1 cellular context compared by ENCODE assay signal in the genomic region with DNA sequence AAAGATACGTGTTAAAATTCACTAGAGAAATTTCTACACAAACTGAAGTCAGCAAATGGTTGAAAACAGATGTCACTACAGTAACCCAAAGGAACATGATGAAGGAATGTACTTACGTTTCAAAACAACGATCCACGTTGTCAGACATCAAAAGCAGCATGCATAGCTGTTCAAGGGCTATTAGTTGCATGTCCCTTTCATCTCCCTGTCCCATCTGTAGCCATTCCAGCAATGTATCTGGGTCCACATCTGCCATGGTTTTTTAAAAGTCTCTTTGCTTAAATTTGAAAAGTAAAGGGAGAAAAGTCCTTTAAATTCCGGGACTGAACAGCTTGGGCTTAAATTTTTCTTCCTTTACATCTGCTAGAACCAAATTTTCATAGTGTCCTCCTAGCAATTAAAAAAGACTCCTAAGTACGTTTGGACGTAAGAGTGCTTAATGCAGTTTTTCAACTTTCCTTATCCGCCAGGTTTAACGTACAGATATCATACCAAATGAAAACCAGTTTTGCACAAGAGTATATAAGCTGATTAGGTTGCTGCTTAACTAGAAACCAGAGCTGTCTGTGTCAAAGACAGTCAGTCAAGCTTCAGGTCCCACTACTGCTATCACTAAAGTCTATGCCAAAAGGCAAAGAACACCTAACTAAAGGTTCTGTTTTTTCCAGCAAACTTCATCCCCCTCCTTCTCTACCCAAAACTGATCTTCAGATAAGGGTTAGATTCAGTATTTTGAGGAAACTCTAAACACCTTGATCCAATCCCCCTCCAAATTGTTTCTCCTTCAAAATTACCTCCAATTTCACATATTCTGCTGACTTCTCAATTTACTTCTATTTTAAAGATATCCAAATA.
A peak's percentile ranks its signal among the peaks of the same experiment; 100 is the strongest.
TF ChIP-seq lines count a peak whose summit lies in the region.

No MANE protein-coding gene starts in this region.

TF ChIP-seq in HepG2, 621 proteins besides CTCF, POLR2A, EP300 and RAD21 (continued from another document and continues in another):
- peak; percentile 60; the same call in 1 of the 2 replicates for TF ChIP-seq ZNF441 (CRISPR knock-in tag; IDR thresholded peaks at IDR 0.05; ENCODE audit: borderline replicate concordance)
- no peak for TF ChIP-seq FOXP1 (IDR thresholded peaks at IDR 0.05)
- peak; percentile 79 for TF ChIP-seq FOXP1 (CRISPR knock-in tag; IDR thresholded peaks at IDR 0.05)
- peak; percentile 72 for TF ChIP-seq HNF4A (CRISPR knock-in tag; IDR thresholded peaks at IDR 0.05)
- no peak for TF ChIP-seq MLLT10 (CRISPR knock-in tag; IDR thresholded peaks at IDR 0.05)
- TF ChIP-seq CREM (IDR thresholded peaks at IDR 0.05) = peak; percentile 80
- TF ChIP-seq CREM (CRISPR knock-in tag; IDR thresholded peaks at IDR 0.05) = no peak
- peak; percentile 45 for TF ChIP-seq RCOR2 (CRISPR knock-in tag; IDR thresholded peaks at IDR 0.05)
- TF ChIP-seq, protein P1, sequence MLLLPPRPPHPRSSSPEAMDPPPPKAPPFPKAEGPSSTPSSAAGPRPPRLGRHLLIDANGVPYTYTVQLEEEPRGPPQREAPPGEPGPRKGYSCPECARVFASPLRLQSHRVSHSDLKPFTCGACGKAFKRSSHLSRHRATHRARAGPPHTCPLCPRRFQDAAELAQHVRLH (CRISPR knock-in tag; IDR thresholded peaks at IDR 0.05; ENCODE audit: borderline replicate concordance, low read depth) = peak; percentile 86; the same call in 1 of the 2 replicates
- 0 out of 2 replicates have a peak, but pooled peaks have one; percentile 24 for TF ChIP-seq ZNF556 (CRISPR knock-in tag; IDR thresholded peaks at IDR 0.05; ENCODE audit: borderline replicate concordance)
- TF ChIP-seq, protein P2, sequence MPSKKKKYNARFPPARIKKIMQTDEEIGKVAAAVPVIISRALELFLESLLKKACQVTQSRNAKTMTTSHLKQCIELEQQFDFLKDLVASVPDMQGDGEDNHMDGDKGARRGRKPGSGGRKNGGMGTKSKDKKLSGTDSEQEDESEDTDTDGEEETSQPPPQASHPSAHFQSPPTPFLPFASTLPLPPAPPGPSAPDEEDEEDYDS (CRISPR knock-in tag; IDR thresholded peaks at IDR 0.05) = peak; percentile 94
- peak; percentile 92; the same call in 1 of the 2 replicates for TF ChIP-seq ZNF792 (CRISPR knock-in tag; IDR thresholded peaks at IDR 0.05)
- peak; percentile 83; the same call in 1 of the 2 replicates for TF ChIP-seq ISL2 (CRISPR knock-in tag; IDR thresholded peaks at IDR 0.05)
- TF ChIP-seq HDAC2 (CRISPR knock-in tag; IDR thresholded peaks at IDR 0.05) = peak; percentile 99
- peak; percentile 73; the same call in 1 of the 2 replicates for TF ChIP-seq ARID2 (CRISPR knock-in tag; IDR thresholded peaks at IDR 0.05; ENCODE audit: borderline replicate concordance)
- TF ChIP-seq, protein P3, sequence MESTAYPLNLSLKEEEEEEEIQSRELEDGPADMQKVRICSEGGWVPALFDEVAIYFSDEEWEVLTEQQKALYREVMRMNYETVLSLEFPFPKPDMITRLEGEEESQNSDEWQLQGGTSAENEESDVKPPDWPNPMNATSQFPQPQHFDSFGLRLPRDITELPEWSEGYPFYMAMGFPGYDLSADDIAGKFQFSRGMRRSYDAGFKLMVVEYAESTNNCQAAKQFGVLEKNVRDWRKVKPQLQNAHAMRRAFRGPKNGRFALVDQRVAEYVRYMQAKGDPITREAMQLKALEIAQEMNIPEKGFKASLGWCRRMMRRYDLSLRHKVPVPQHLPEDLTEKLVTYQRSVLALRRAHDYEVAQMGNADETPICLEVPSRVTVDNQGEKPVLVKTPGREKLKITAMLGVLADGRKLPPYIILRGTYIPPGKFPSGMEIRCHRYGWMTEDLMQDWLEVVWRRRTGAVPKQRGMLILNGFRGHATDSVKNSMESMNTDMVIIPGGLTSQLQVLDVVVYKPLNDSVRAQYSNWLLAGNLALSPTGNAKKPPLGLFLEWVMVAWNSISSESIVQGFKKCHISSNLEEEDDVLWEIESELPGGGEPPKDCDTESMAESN (CRISPR knock-in tag; conservative IDR thresholded peaks at IDR 0.05) = peak; percentile 65; the same call in 1 of the 2 replicates
- TF ChIP-seq, protein P4, sequence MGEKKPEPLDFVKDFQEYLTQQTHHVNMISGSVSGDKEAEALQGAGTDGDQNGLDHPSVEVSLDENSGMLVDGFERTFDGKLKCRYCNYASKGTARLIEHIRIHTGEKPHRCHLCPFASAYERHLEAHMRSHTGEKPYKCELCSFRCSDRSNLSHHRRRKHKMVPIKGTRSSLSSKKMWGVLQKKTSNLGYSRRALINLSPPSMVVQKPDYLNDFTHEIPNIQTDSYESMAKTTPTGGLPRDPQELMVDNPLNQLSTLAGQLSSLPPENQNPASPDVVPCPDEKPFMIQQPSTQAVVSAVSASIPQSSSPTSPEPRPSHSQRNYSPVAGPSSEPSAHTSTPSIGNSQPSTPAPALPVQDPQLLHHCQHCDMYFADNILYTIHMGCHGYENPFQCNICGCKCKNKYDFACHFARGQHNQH (CRISPR knock-in tag; IDR thresholded peaks at IDR 0.05) = peak; percentile 91
- peak; percentile 71 for TF ChIP-seq TFDP2 (CRISPR knock-in tag; IDR thresholded peaks at IDR 0.05)
- TF ChIP-seq ZNF232 (CRISPR knock-in tag; IDR thresholded peaks at IDR 0.05; ENCODE audit: borderline replicate concordance) = no peak; the same call in 1 of the 2 replicates
- peak; percentile 69; the same call in 1 of the 2 replicates for TF ChIP-seq MEIS2 (CRISPR knock-in tag; IDR thresholded peaks at IDR 0.05)
- no peak for TF ChIP-seq ZNF891 (CRISPR knock-in tag; IDR thresholded peaks at IDR 0.05)
- TF ChIP-seq ELF1 (CRISPR knock-in tag; IDR thresholded peaks at IDR 0.05) = no peak
- peak; percentile 70; the same call in 1 of the 2 replicates for TF ChIP-seq AKAP8 (CRISPR knock-in tag; IDR thresholded peaks at IDR 0.05)
- peak; percentile 81; the same call in 1 of the 2 replicates for TF ChIP-seq KLF6 (CRISPR knock-in tag; IDR thresholded peaks at IDR 0.05)
- TF ChIP-seq RXRB (CRISPR knock-in tag; IDR thresholded peaks at IDR 0.05; ENCODE audit: borderline replicate concordance) = peak; percentile 86
- peak; percentile 96 for TF ChIP-seq ARID5B (CRISPR knock-in tag; IDR thresholded peaks at IDR 0.05)
- TF ChIP-seq, protein P5, sequence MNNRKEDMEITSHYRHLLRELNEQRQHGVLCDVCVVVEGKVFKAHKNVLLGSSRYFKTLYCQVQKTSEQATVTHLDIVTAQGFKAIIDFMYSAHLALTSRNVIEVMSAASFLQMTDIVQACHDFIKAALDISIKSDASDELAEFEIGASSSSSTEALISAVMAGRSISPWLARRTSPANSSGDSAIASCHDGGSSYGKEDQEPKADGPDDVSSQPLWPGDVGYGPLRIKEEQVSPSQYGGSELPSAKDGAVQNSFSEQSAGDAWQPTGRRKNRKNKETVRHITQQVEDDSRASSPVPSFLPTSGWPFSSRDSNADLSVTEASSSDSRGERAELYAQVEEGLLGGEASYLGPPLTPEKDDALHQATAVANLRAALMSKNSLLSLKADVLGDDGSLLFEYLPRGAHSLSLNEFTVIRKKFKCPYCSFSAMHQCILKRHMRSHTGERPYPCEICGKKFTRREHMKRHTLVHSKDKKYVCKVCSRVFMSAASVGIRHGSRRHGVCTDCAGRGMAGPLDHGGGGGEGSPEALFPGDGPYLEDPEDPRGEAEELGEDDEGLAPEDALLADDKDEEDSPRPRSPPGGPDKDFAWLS (CRISPR knock-in tag; IDR thresholded peaks at IDR 0.05; ENCODE audit: borderline replicate concordance) = no peak
- TF ChIP-seq TFDP1 (CRISPR knock-in tag; IDR thresholded peaks at IDR 0.05; ENCODE audit: borderline replicate concordance) = peak; percentile 77; the same call in 1 of the 2 replicates
- TF ChIP-seq, protein P6, sequence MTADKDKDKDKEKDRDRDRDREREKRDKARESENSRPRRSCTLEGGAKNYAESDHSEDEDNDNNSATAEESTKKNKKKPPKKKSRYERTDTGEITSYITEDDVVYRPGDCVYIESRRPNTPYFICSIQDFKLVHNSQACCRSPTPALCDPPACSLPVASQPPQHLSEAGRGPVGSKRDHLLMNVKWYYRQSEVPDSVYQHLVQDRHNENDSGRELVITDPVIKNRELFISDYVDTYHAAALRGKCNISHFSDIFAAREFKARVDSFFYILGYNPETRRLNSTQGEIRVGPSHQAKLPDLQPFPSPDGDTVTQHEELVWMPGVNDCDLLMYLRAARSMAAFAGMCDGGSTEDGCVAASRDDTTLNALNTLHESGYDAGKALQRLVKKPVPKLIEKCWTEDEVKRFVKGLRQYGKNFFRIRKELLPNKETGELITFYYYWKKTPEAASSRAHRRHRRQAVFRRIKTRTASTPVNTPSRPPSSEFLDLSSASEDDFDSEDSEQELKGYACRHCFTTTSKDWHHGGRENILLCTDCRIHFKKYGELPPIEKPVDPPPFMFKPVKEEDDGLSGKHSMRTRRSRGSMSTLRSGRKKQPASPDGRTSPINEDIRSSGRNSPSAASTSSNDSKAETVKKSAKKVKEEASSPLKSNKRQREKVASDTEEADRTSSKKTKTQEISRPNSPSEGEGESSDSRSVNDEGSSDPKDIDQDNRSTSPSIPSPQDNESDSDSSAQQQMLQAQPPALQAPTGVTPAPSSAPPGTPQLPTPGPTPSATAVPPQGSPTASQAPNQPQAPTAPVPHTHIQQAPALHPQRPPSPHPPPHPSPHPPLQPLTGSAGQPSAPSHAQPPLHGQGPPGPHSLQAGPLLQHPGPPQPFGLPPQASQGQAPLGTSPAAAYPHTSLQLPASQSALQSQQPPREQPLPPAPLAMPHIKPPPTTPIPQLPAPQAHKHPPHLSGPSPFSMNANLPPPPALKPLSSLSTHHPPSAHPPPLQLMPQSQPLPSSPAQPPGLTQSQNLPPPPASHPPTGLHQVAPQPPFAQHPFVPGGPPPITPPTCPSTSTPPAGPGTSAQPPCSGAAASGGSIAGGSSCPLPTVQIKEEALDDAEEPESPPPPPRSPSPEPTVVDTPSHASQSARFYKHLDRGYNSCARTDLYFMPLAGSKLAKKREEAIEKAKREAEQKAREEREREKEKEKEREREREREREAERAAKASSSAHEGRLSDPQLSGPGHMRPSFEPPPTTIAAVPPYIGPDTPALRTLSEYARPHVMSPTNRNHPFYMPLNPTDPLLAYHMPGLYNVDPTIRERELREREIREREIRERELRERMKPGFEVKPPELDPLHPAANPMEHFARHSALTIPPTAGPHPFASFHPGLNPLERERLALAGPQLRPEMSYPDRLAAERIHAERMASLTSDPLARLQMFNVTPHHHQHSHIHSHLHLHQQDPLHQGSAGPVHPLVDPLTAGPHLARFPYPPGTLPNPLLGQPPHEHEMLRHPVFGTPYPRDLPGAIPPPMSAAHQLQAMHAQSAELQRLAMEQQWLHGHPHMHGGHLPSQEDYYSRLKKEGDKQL (CRISPR knock-in tag; IDR thresholded peaks at IDR 0.05; ENCODE audit: low read depth) = peak; percentile 86
- TF ChIP-seq ZMAT3 (CRISPR knock-in tag; conservative IDR thresholded peaks at IDR 0.05) = peak; percentile 75
- 0 out of 2 replicates have a peak, but pooled peaks have one; percentile 74 for TF ChIP-seq ZSCAN12 (CRISPR knock-in tag; IDR thresholded peaks at IDR 0.05)
